8 cellular contexts compared by ENCODE assay signal in the genomic region with DNA sequence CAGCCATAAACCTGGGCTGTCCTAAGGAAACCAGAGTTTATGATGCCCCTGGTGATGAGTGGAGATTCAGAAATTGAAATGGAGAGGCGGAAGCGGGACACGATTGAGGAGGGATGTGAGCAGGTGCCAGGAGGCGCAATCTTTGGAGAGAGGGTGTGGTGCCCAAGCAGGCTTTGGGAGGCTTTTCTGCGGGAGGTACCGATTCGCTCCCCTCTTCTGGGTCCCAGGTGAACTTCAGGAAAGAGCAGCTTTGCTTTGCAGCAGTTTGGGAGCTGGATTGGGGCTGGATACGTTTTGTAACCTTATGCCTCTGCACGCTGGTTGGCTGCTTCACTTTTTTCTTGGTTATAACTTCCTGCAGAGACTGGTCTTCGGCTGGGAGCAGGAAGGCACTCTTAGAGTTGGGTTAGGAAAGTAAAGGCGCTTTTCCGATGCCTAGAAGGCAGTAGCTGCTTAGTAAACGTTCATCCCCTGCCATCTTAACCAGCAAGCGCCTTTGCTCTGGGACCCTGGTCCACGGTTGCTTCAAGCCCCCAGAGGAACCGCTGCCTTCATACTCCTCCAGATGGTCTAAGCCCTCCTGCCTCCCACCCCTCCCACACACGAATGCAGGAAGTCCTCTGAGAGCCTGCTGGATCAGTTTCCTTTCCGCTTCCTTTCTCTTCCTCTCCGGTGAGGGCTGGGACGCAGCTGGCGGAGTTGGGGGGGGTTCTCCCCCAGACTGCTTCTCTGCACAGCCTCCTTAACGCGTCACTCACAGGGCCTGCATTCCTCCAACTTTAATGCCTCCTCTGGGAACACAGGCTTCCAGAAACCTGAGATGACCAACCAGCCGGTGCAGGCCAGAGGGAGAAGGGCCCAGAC. TPM values are rescaled to one million over a fixed set of nuclear protein-coding genes. Genes with fewer than 3 reads are reported as not detected.
DNase-seq lines count a peak whose midpoint lies in the region; ATAC-seq and TF ChIP-seq lines count a peak whose summit lies in the region.

No MANE protein-coding gene starts in this region.

- peaks cover 16% of the 10 kb centered on the region for H3K4me1 Mint-ChIP-seq in activated CD4-positive, alpha-beta T cell treated with anti-CD3 and anti-CD28 coated beads for 36 hours

- no peak overlapping the region for H3K27ac Mint-ChIP-seq in activated CD4-positive, alpha-beta T cell treated with anti-CD3 and anti-CD28 coated beads for 36 hours

- no peaks in the 10 kb centered on the region for H3K36me3 Mint-ChIP-seq in activated CD4-positive, alpha-beta T cell treated with anti-CD3 and anti-CD28 coated beads for 36 hours (ENCODE audit: low read depth)

- no peak for TF ChIP-seq CTCF in fibroblast of mammary gland (conservative IDR thresholded peaks at IDR 0.05; ENCODE audit: control insufficient read depth, insufficient read depth, low read depth, low read length)
- TF ChIP-seq CTCF in omental fat pad (IDR thresholded peaks at IDR 0.05) = no peak

- ATAC-seq in omental fat pad (ENCODE audit: low FRiP score) (peak; percentile 53), HG02970 (IDR thresholded peaks at IDR 0.05; ENCODE audit: low FRiP score, unreplicated experiment) (no peak)
- no peak for ATAC-seq in activated CD4-positive, alpha-beta T cell treated with anti-CD3 and anti-CD28 coated beads for 36 hours

- DNase-seq in CD1c-positive myeloid dendritic cell (ENCODE audit: extremely low spot score) (peak; percentile 59), NCI-H2171 treated with DMSO at 0.1 percent for 48 hours (lab: John Stamatoyannopoulos, UW) (peak; percentile 95), fibroblast of mammary gland (ENCODE audit: low read depth) (peak; percentile 67), omental fat pad (ENCODE audit: low spot score) (no peak), NCI-H1092 treated with DMSO at 0.1 percent for 48 hours (lab: John Stamatoyannopoulos, UW) (no peak), germinal center (ENCODE audit: low spot score) (no peak)
- no peak for DNase-seq in activated CD4-positive, alpha-beta T cell treated with anti-CD3 and anti-CD28 coated beads for 36 hours

- peak overlapping the region; percentile 39 for H3K4me3 ChIP-seq in fibroblast of mammary gland (ENCODE audit: control insufficient read depth, low read depth, low read length)

- POLR2A ChIA-PET in activated CD4-positive, alpha-beta T cell treated with anti-CD3 and anti-CD28 coated beads for 36 hours (lab: Charles Lee) = interaction anchor here (0.6 kb wide), 1 partner anchor 17 kb away, joined by 4 read pairs; no protein-coding TSS in a partner anchor

- peaks cover 13% of the 10 kb centered on the region for H3K27me3 Mint-ChIP-seq in activated CD4-positive, alpha-beta T cell treated with anti-CD3 and anti-CD28 coated beads for 36 hours

- CTCF ChIA-PET in activated CD4-positive, alpha-beta T cell treated with anti-CD3 and anti-CD28 coated beads for 36 hours (lab: Charles Lee) = no interaction called here

- no peaks in the 10 kb centered on the region for H3K9me3 Mint-ChIP-seq in activated CD4-positive, alpha-beta T cell treated with anti-CD3 and anti-CD28 coated beads for 36 hours (ENCODE audit: low read depth)

- H3K4me3 Mint-ChIP-seq in activated CD4-positive, alpha-beta T cell treated with anti-CD3 and anti-CD28 coated beads for 36 hours = no peak overlapping the region

- intact Hi-C loops in activated CD4-positive, alpha-beta T cell treated with anti-CD3 and anti-CD28 coated beads for 36 hours (cut with DNase I, micrococcal nuclease) = no loop called here

RNA-seq across cellular contexts. Expression of a gene that starts 15.2 kb away (rescaled TPM):
- 10 to 100 TPM; 11.8 to 52.1 (median 29.0) TPM for total RNA-seq in omental fat pad
- total RNA-seq in activated CD4-positive, alpha-beta T cell treated with anti-CD3 and anti-CD28 coated beads for 36 hours = 10 to 100 TPM in 1 of 2 experiments, 1 to 10 TPM in 1; 6.4 to 10.1 TPM

Comparison
In these comparisons a context has a peak if more than half of its experiments do, and no peak if none do; other contexts are left out.
1. DNase-seq: peak in CD1c-positive myeloid dendritic cell (single experiment), NCI-H2171 treated with DMSO at 0.1 percent for 48 hours (single experiment) and fibroblast of mammary gland (single experiment); none in omental fat pad (single experiment), NCI-H1092 treated with DMSO at 0.1 percent for 48 hours (single experiment), germinal center (single experiment) and activated CD4-positive, alpha-beta T cell treated with anti-CD3 and anti-CD28 coated beads for 36 hours (single experiment).